8 cellular contexts compared by ENCODE assay signal in genomic region chr7:7424151-7424873, GRCh38.
DNase-seq lines count a peak whose midpoint lies in the region; ATAC-seq lines count a peak whose summit lies in the region.

No MANE protein-coding gene starts in this region.

- H3K4me1 Mint-ChIP-seq in T-cell, result peaks cover 0 to 13% (median 13%) of the 10 kb centered on the region in 3 donors

- POLR2A ChIA-PET in T-cell (lab: Charles Lee), result no interaction called here

- peak; percentile 51 to 53 for ATAC-seq in activated CD4-positive, CD25-positive, alpha-beta regulatory T cell treated with anti-CD3 and anti-CD28 coated beads, Interleukin-2, amount 50 U/mL, for 24 hours
- ATAC-seq in HG02870 (IDR thresholded peaks at IDR 0.05; ENCODE audit: unreplicated experiment), result peak; percentile 84
- ATAC-seq in T-cell (replicated peaks in 1 of 4), result peak; percentile 45 to 71 (median 64)

- CTCF ChIA-PET in T-cell (lab: Charles Lee), result interaction anchor here in 1 of 2 donors (0.5 to 1.6 kb wide), 7 partner anchors 243 to 872 kb away, joined by 3 to 5 read pairs (median 4); no protein-coding TSS in a partner anchor

- no peak overlapping the region for H3K27ac ChIP-seq in skeletal muscle tissue (ENCODE audit: low read depth, low read length)

- H3K27me3 Mint-ChIP-seq in T-cell, result no peaks in the 10 kb centered on the region

- no peak for DNase-seq in activated CD4-positive, CD25-positive, alpha-beta regulatory T cell treated with anti-CD3 and anti-CD28 coated beads, Interleukin-2, amount 50 U/mL, for 72 hours
- peak; percentile 48 for DNase-seq in NCI-H1417 treated with DMSO at 0.1 percent for 48 hours (lab: John Stamatoyannopoulos, UW)
- peak in 22 of 34 experiments; percentile 0 to 38 (median 22) for DNase-seq in T-cell
- peak; percentile 38 for DNase-seq in brain pericyte (ENCODE audit: low read depth, low spot score)
- DNase-seq in iPS-NIHi7 (ENCODE audit: extremely low spot score), result peak; percentile 65

- no peaks in the 10 kb centered on the region for H3K9me3 ChIP-seq in skeletal muscle tissue (ENCODE audit: control insufficient read depth in 3 of 3, low read length in 3 of 3)

- no peaks in the 10 kb centered on the region for H3K4me1 ChIP-seq in skeletal muscle tissue (ENCODE audit: control insufficient read depth in 3 of 3, insufficient read depth in 3 of 3, low read length in 3 of 3)

- H3K36me3 ChIP-seq in skeletal muscle tissue (ENCODE audit: control insufficient read depth in 3 of 3, insufficient read depth in 3 of 3, low read length in 3 of 3), result no peaks in the 10 kb centered on the region

- no peaks in the 10 kb centered on the region for H3K9me3 Mint-ChIP-seq in T-cell

- peak overlapping the region; percentile 73 to 76 (median 75) for H3K4me3 ChIP-seq in skeletal muscle tissue (ENCODE audit: low read length in 3 of 3)

- H3K36me3 Mint-ChIP-seq in T-cell, result no peaks in the 10 kb centered on the region

- H3K27me3 ChIP-seq in skeletal muscle tissue (ENCODE audit: control insufficient read depth in 3 of 3, insufficient read depth in 3 of 3, low read length in 3 of 3), result no peaks in the 10 kb centered on the region

- peak overlapping the region; percentile 66 to 81 (median 75) for H3K4me3 Mint-ChIP-seq in T-cell

- H3K9ac ChIP-seq in skeletal muscle tissue (ENCODE audit: low read depth in 1 of 3, low read length in 3 of 3), result peak overlapping the region; percentile 7 to 67 (median 58)

- peak overlapping the region; percentile 9 to 40 for H3K27ac Mint-ChIP-seq in T-cell
